27 cellular contexts compared by ENCODE assay signal in genomic region chr6:45000833-45001232, GRCh38.
DNase-seq lines count a peak whose midpoint lies in the region; ATAC-seq, FAIRE-seq and TF ChIP-seq lines count a peak whose summit lies in the region.
"Had no signal": no experiment of that assay in that cellular context is flagged by ENCODE, and none has a peak within 500 bp of the region (broad histone marks: within the 10 kb centered on the region; RNA-seq: fewer than 3 reads in every experiment).

No MANE protein-coding gene starts in this region.

- peaks cover 31% of the 10 kb centered on the region for H3K4me1 Mint-ChIP-seq in activated CD4-positive, alpha-beta memory T cell treated with anti-CD3 and anti-CD28 coated beads, Interleukin-2, amount 10 ng/mL, durations not matched to agents 7 days and 5 days
- H3K4me1 Mint-ChIP-seq in activated CD4-positive, alpha-beta memory T cell treated with anti-CD3 and anti-CD28 coated beads for 36 hours (ENCODE audit: low read depth), result peaks cover 26% of the 10 kb centered on the region
- H3K4me1 Mint-ChIP-seq in T-helper 17 cell, result peaks cover 14% of the 10 kb centered on the region
- H3K4me1 Mint-ChIP-seq in central memory CD8-positive, alpha-beta T cell, result peaks cover 7% of the 10 kb centered on the region
- H3K4me1 Mint-ChIP-seq: stimulated activated memory B cell treated with anti-CD40 and anti-IgM and Interleukin-4, amounts not matched to agents 10 μg/mL and 1 μg/mL and 100 μg/mL, for 72 hours had no signal

- no peak for TF ChIP-seq CTCF in left lung (IDR thresholded peaks at IDR 0.05)

- peaks cover 4% of the 10 kb centered on the region for H3K9me3 Mint-ChIP-seq in activated CD4-positive, alpha-beta memory T cell treated with anti-CD3 and anti-CD28 coated beads, Interleukin-2, amount 10 ng/mL, durations not matched to agents 7 days and 5 days
- H3K9me3 Mint-ChIP-seq in activated CD4-positive, alpha-beta memory T cell treated with anti-CD3 and anti-CD28 coated beads for 36 hours, result no peaks in the 10 kb centered on the region
- H3K9me3 Mint-ChIP-seq in central memory CD8-positive, alpha-beta T cell, result no peaks in the 10 kb centered on the region
- H3K9me3 Mint-ChIP-seq: activated naive CD4-positive, alpha-beta T cell treated with anti-CD3 and anti-CD28 coated beads, Interleukin-2, amount 50 U/mL, for 24 hours; immature natural killer cell; stimulated activated memory B cell treated with anti-CD40 and anti-IgM and Interleukin-4, amounts not matched to agents 10 μg/mL and 1 μg/mL and 100 μg/mL, for 72 hours had no signal

- peaks cover 9% of the 10 kb centered on the region for H3K36me3 Mint-ChIP-seq in activated CD4-positive, alpha-beta memory T cell treated with anti-CD3 and anti-CD28 coated beads, Interleukin-2, amount 10 ng/mL, durations not matched to agents 7 days and 5 days (ENCODE audit: low read depth)
- H3K36me3 Mint-ChIP-seq in activated CD4-positive, alpha-beta memory T cell treated with anti-CD3 and anti-CD28 coated beads for 36 hours, result peaks cover 5% of the 10 kb centered on the region
- no peaks in the 10 kb centered on the region for H3K36me3 Mint-ChIP-seq in T-helper 17 cell (ENCODE audit: low read depth)
- peaks cover 4% of the 10 kb centered on the region for H3K36me3 Mint-ChIP-seq in central memory CD8-positive, alpha-beta T cell (ENCODE audit: insufficient read depth)

- no peak overlapping the region for H3K4me3 Mint-ChIP-seq in activated CD4-positive, alpha-beta memory T cell treated with anti-CD3 and anti-CD28 coated beads, Interleukin-2, amount 10 ng/mL, durations not matched to agents 7 days and 5 days
- no peak overlapping the region for H3K4me3 Mint-ChIP-seq in activated CD4-positive, alpha-beta memory T cell treated with anti-CD3 and anti-CD28 coated beads for 36 hours
- no peak overlapping the region for H3K4me3 Mint-ChIP-seq in T-helper 17 cell
- no peak overlapping the region for H3K4me3 Mint-ChIP-seq in central memory CD8-positive, alpha-beta T cell
- H3K4me3 Mint-ChIP-seq: activated naive CD4-positive, alpha-beta T cell treated with anti-CD3 and anti-CD28 coated beads, Interleukin-2, amount 50 U/mL, for 24 hours; immature natural killer cell; stimulated activated memory B cell treated with anti-CD40 and anti-IgM and Interleukin-4, amounts not matched to agents 10 μg/mL and 1 μg/mL and 100 μg/mL, for 72 hours had no signal

- no peaks in the 10 kb centered on the region for H3K27me3 Mint-ChIP-seq in activated CD4-positive, alpha-beta memory T cell treated with anti-CD3 and anti-CD28 coated beads, Interleukin-2, amount 10 ng/mL, durations not matched to agents 7 days and 5 days
- no peaks in the 10 kb centered on the region for H3K27me3 Mint-ChIP-seq in activated CD4-positive, alpha-beta memory T cell treated with anti-CD3 and anti-CD28 coated beads for 36 hours
- H3K27me3 Mint-ChIP-seq in T-helper 17 cell, result no peaks in the 10 kb centered on the region
- H3K27me3 Mint-ChIP-seq in central memory CD8-positive, alpha-beta T cell, result no peaks in the 10 kb centered on the region
- H3K27me3 Mint-ChIP-seq: activated naive CD4-positive, alpha-beta T cell treated with anti-CD3 and anti-CD28 coated beads, Interleukin-2, amount 50 U/mL, for 24 hours; stimulated activated memory B cell treated with anti-CD40 and anti-IgM and Interleukin-4, amounts not matched to agents 10 μg/mL and 1 μg/mL and 100 μg/mL, for 72 hours had no signal

- peak overlapping the region; percentile 79 for H3K27ac Mint-ChIP-seq in activated CD4-positive, alpha-beta memory T cell treated with anti-CD3 and anti-CD28 coated beads, Interleukin-2, amount 10 ng/mL, durations not matched to agents 7 days and 5 days
- H3K27ac Mint-ChIP-seq in activated CD4-positive, alpha-beta memory T cell treated with anti-CD3 and anti-CD28 coated beads for 36 hours, result no peak overlapping the region
- peak overlapping the region; percentile 80 for H3K27ac Mint-ChIP-seq in T-helper 17 cell
- peak overlapping the region; percentile 81 for H3K27ac Mint-ChIP-seq in central memory CD8-positive, alpha-beta T cell (ENCODE audit: low read depth)
- H3K27ac Mint-ChIP-seq: activated naive CD4-positive, alpha-beta T cell treated with anti-CD3 and anti-CD28 coated beads, Interleukin-2, amount 50 U/mL, for 24 hours; stimulated activated memory B cell treated with anti-CD40 and anti-IgM and Interleukin-4, amounts not matched to agents 10 μg/mL and 1 μg/mL and 100 μg/mL, for 72 hours had no signal

- H3K4me3 ChIP-seq in left lung, result no peak overlapping the region
- H3K4me3 ChIP-seq: ascending aorta, cardiac muscle cell, skin epidermis, upper lobe of left lung had no signal

- H3K9me3 ChIP-seq in T-helper 17 cell (ENCODE audit: control insufficient read depth, low read length, poor library complexity, severe bottlenecking) (no peaks in the 10 kb centered on the region), left lung (no peaks in the 10 kb centered on the region)
- H3K9me3 ChIP-seq: ascending aorta, upper lobe of left lung had no signal

- FAIRE-seq in GM18507 (lab: Jason Lieb, UNC), result peak; percentile 29
- FAIRE-seq: H1 had no signal

- peak; percentile 38 for ATAC-seq in T-helper 17 cell
- no peak for ATAC-seq in central memory CD8-positive, alpha-beta T cell (replicated peaks; ENCODE audit: extremely low read depth, poor library complexity, severe bottlenecking)
- no peak for ATAC-seq in left lung
- ATAC-seq: left colon; SK-N-SH treated with all-trans-retinoic acid at 6 μM for 48 hours; stimulated activated memory B cell treated with anti-CD40 and anti-IgM and Interleukin-4, amounts not matched to agents 10 μg/mL and 1 μg/mL and 100 μg/mL, for 72 hours had no signal

- no peaks in the 10 kb centered on the region for H3K27me3 ChIP-seq in left lung
- H3K27me3 ChIP-seq: ascending aorta, cardiac muscle cell, upper lobe of left lung had no signal

- POLR2A ChIA-PET in activated CD4-positive, alpha-beta memory T cell treated with anti-CD3 and anti-CD28 coated beads, Interleukin-2, amount 10 ng/mL, durations not matched to agents 7 days and 5 days (lab: Charles Lee), result interaction anchor here (0.7 to 2.3 kb wide), 6 partner anchors 20 to 376 kb away, joined by 3 to 11 read pairs (median 5); partner anchors contain the start of gene SUPT3H
- POLR2A ChIA-PET in activated CD4-positive, alpha-beta memory T cell treated with anti-CD3 and anti-CD28 coated beads for 36 hours (lab: Charles Lee), result no interaction called here

- H3K36me3 ChIP-seq in left lung, result no peaks in the 10 kb centered on the region
- H3K36me3 ChIP-seq: ascending aorta, cardiac muscle cell, upper lobe of left lung had no signal

- CTCF ChIA-PET in activated CD4-positive, alpha-beta memory T cell treated with anti-CD3 and anti-CD28 coated beads, Interleukin-2, amount 10 ng/mL, durations not matched to agents 7 days and 5 days (lab: Charles Lee), result interaction anchor here (0.7 to 1.5 kb wide), 4 partner anchors 10 to 714 kb away, joined by 3 read pairs; partner anchors contain the start of gene SUPT3H
- CTCF ChIA-PET in activated CD4-positive, alpha-beta memory T cell treated with anti-CD3 and anti-CD28 coated beads for 36 hours (lab: Charles Lee), result interaction anchor here (1.2 kb wide), 1 partner anchor 345 kb away, joined by 3 read pairs; no protein-coding TSS in a partner anchor

- DNase-seq in activated CD4-positive, alpha-beta memory T cell treated with anti-CD3 and anti-CD28 coated beads, Interleukin-2, amount 10 ng/mL, durations not matched to agents 7 days and 5 days, result no peak
- DNase-seq in activated CD4-positive, alpha-beta memory T cell treated with anti-CD3 and anti-CD28 coated beads for 36 hours, result no peak
- DNase-seq in GM18507 (ENCODE audit: extremely low spot score, insufficient read length, low read depth) (no peak), T-helper 17 cell (no peak), left lung (no peak), cerebellar cortex (ENCODE audit: low spot score) (no peak), NCI-H1048 (lab: John Stamatoyannopoulos, UW) (no peak)
- no peak for DNase-seq in central memory CD8-positive, alpha-beta T cell (ENCODE audit: low spot score in 2 of 2)
- DNase-seq: activated CD4-positive, alpha-beta T cell treated with anti-CD3 and anti-CD28 coated beads for 1 hour; cortex of kidney; effector memory CD4-positive, alpha-beta T cell; immature natural killer cell; KG1; left colon; NCI-H1417 treated with DMSO at 0.1 percent for 48 hours; NCI-H2081; NCI-H226; NCI-H526 treated with DMSO at 0.1 percent for 48 hours; Right ventricle myocardium superior; upper lobe of left lung had no signal

- no peaks in the 10 kb centered on the region for H3K4me1 ChIP-seq in left lung
- H3K4me1 ChIP-seq: ascending aorta, upper lobe of left lung had no signal

- intact Hi-C loops in activated CD4-positive, alpha-beta memory T cell treated with anti-CD3 and anti-CD28 coated beads for 36 hours (cut with micrococcal nuclease), result loop anchor here (1.0 kb wide), 1 partner anchor 8 kb away; no protein-coding TSS in a partner anchor
- intact Hi-C loops in left lung (cut with DNase I), result no loop called here

- no peak overlapping the region for H3K27ac ChIP-seq in left lung
- H3K27ac ChIP-seq: ascending aorta, cardiac muscle cell, skin epidermis, upper lobe of left lung had no signal
